8 cellular contexts compared by ENCODE assay signal in the genomic region with DNA sequence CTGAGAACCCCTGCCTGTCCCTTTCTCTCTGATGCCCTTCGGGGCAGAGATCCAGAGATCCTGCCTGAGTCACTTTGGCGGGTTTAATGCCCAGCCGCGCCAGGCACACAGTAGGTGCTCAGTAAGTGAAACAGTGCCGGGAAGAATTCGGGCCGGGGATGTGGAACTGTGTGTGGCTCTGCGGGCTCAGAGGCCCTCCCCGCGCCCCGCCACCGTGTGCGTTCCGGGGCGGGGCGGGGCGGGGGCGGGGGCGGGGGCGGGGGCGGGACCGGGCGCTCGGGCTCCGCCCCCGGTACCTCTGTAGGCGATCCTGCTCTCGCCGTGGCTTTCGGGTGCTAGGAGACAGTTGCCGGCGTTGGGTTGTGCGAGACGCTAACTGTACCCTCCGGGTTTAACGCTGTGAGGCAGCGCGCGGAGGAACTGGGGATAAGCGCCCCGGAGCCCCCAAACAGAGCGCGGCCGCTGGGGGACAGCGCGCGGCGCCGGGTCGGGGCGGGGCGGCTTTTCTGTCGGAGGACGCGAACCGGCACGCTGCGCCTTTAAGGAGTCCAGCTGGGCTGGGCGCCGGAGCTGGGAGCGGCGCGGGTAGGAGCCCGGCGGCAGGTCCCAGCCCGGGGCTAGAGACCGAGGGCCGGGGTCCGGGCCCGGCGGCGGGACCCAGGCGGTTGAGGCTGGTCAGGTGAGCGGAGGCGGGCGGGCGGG. TPM values are rescaled to one million over a fixed set of nuclear protein-coding genes. Genes with fewer than 3 reads are reported as not detected.
DNase-seq lines count a peak whose midpoint lies in the region; ATAC-seq, FAIRE-seq and TF ChIP-seq lines count a peak whose summit lies in the region.

A gene with protein sequence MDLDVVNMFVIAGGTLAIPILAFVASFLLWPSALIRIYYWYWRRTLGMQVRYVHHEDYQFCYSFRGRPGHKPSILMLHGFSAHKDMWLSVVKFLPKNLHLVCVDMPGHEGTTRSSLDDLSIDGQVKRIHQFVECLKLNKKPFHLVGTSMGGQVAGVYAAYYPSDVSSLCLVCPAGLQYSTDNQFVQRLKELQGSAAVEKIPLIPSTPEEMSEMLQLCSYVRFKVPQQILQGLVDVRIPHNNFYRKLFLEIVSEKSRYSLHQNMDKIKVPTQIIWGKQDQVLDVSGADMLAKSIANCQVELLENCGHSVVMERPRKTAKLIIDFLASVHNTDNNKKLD (plus strand): TSS at position 555 of the 702 bp plus-strand sequence. CDS start 18,795 bp downstream, outside the sequence.

- peak within 1 kb of the TSS; percentile 34 to 56 (median 43); a peak in 5 of 7 replicates for H3K9ac ChIP-seq in H1 (replicated peaks in 1 of 4; ENCODE audit: extremely low read depth in 1 of 4, low read depth in 3 of 4, low read length in 3 of 4)

- WGBS in H1 (ENCODE audit: extremely low coverage in 1 of 2, insufficient coverage in 1 of 2, insufficient read length in 1 of 2, insufficient replicate concordance in 2 of 2, low coverage in 1 of 2, low lambda C conversion rate in 2 of 2, missing lambda C conversion rate in 1 of 2), 2 experiments: 3% methylated on average over 39 of the region's 77 CpGs; no CpG with 5 or more reads in 1 of the 2 experiments
- 1% methylated on average over 58 to 70 of the region's 77 CpGs for WGBS in mesodermal cell (ENCODE audit: insufficient coverage in 2 of 2), 2 experiments

- no peak within 1 kb of the TSS for H4K5ac ChIP-seq in H1 (ENCODE audit: insufficient read length, low read depth, low read length)

- DNase-seq in AG08395 (ENCODE audit: low spot score): peak; percentile 88
- peak; percentile 66 for DNase-seq in NCI-H748 (lab: John Stamatoyannopoulos, UW; ENCODE audit: unreplicated experiment)
- peak; percentile 40 to 61 for DNase-seq in activated CD8-positive, alpha-beta memory T cell treated with anti-CD3 and anti-CD28 coated beads for 4 hours (ENCODE audit: low read depth in 2 of 2)
- DNase-seq in H1 (ENCODE audit: low read depth in 1 of 2, low spot score in 2 of 2): peak in 1 of 2 experiments; percentile 94
- peak; percentile 65 to 68 for DNase-seq in stimulated activated CD8-positive, alpha-beta memory T cell treated with anti-CD3 and anti-CD28 coated beads, Interleukin-15, amount 100 ng/mL, for 48 hours (ENCODE audit: low read depth in 2 of 2)

- H3K27ac ChIP-seq in H1 (ENCODE audit: low read depth, low read length): no peak within 1 kb of the TSS
- H3K27ac ChIP-seq in mesodermal cell (ENCODE audit: low read depth, low read length, severe bottlenecking): no peak within 1 kb of the TSS

- H3K36me3 ChIP-seq in H1 (ENCODE audit: control insufficient read depth in 2 of 4, insufficient read depth in 4 of 4, low read length in 3 of 4) (no peaks in the 10 kb centered on the region), mesodermal cell (ENCODE audit: control insufficient read depth, insufficient read depth, low read length) (no peaks in the 10 kb centered on the region)

- peaks cover 0 to 2% of the 10 kb centered on the region in 2 experiments for H4K20me1 ChIP-seq in H1 (replicated peaks in 1 of 2; ENCODE audit: control insufficient read depth in 1 of 2, insufficient read depth in 2 of 2, low read length in 2 of 2)

- POLR2A ChIA-PET in H1 (lab: Charles Lee; ENCODE audit: partially characterized antibody): interaction anchor here (0.9 to 1.4 kb wide), 3 partner anchors 18 to 71 kb away, joined by 3 to 6 read pairs (median 4); a partner anchor contains a TSS

- no peak within 1 kb of the TSS for H2AK5ac ChIP-seq in H1 (ENCODE audit: low read depth, low read length)

- H3K56ac ChIP-seq in H1 (replicated peaks; ENCODE audit: insufficient read length, low read depth, low read length): no peak within 1 kb of the TSS

- TF ChIP-seq POLR2A in H1 (IDR thresholded peaks at IDR 0.05; ENCODE audit: control extremely low read depth in 1 of 2, low read depth in 2 of 2, low read length in 2 of 2): no peak

- H3K4me3 ChIP-seq in H1 (ENCODE audit: extremely low read depth in 1 of 4, insufficient read depth in 2 of 4, low read depth in 3 of 4, low read length in 4 of 4): peak within 1 kb of the TSS; percentile 75 to 90 (median 87)
- H3K4me3 ChIP-seq in mesodermal cell (ENCODE audit: extremely low read depth, insufficient read depth, low read length, poor library complexity, severe bottlenecking): peak within 1 kb of the TSS; percentile 80

- H4K91ac ChIP-seq in H1 (replicated peaks; ENCODE audit: insufficient read length, low read length): no peak within 1 kb of the TSS

- peak within 1 kb of the TSS; percentile 72; the same call in 1 of the 2 replicates for H2BK15ac ChIP-seq in H1 (ENCODE audit: low read length)

- CTCF ChIA-PET in H1 (lab: Charles Lee; ENCODE audit: partially characterized antibody): interaction anchor here (0.7 to 3.3 kb wide), 8 partner anchors 19 to 69 kb away, joined by 3 to 11 read pairs (median 4); a partner anchor contains a TSS

- no peak for FAIRE-seq in H1 (lab: Jason Lieb, UNC)

- H3K79me2 ChIP-seq in H1 (ENCODE audit: control insufficient read depth in 1 of 2, insufficient read depth in 2 of 2, low read length in 2 of 2): no peaks in the 10 kb centered on the region

- H2BK12ac ChIP-seq in H1 (ENCODE audit: low read depth, low read length): peak within 1 kb of the TSS; percentile 60; the same call in 1 of the 2 replicates

- peak; percentile 2 to 48 (median 26) for TF ChIP-seq CTCF in H1 (IDR thresholded peaks at IDR 0.05; ENCODE audit: control extremely low read depth in 1 of 3, insufficient read depth in 1 of 3, low read depth in 1 of 3, low read length in 3 of 3)

- no peak within 1 kb of the TSS for H2BK5ac ChIP-seq in H1 (ENCODE audit: low read depth, low read length)

- H3K18ac ChIP-seq in H1 (ENCODE audit: extremely low read depth, low read length): peak within 1 kb of the TSS; percentile 83

- H2AFZ ChIP-seq in H1 (ENCODE audit: low read length): peak within 1 kb of the TSS; percentile 93

- TF ChIP-seq EP300 in H1 (IDR thresholded peaks at IDR 0.05; ENCODE audit: borderline replicate concordance in 1 of 2, low read depth in 2 of 2, low read length in 2 of 2): no peak

- H4K8ac ChIP-seq in H1 (ENCODE audit: extremely low read depth, insufficient read depth, low read length): peak within 1 kb of the TSS; percentile 43; the same call in 1 of the 2 replicates

- H2BK120ac ChIP-seq in H1 (replicated peaks; ENCODE audit: low read depth, low read length): no peak within 1 kb of the TSS

- TF ChIP-seq RAD21 in H1 (IDR thresholded peaks at IDR 0.05 in 1 of 2, conservative IDR thresholded peaks at IDR 0.05 in 1 of 2; ENCODE audit: low read depth in 2 of 2, low read length in 2 of 2): peak; percentile 52 to 63; a peak in 3 of 4 replicates

- H3K79me1 ChIP-seq in H1 (ENCODE audit: low read depth, low read length): no peaks in the 10 kb centered on the region

- H3K4me1 ChIP-seq in H1 (replicated peaks in 1 of 4; ENCODE audit: control insufficient read depth in 3 of 4, insufficient read depth in 4 of 4, low read length in 3 of 4) (peaks cover 0 to 6% (median 3%) of the 10 kb centered on the region in 4 experiments; a peak in 5 of 7 replicates), mesodermal cell (ENCODE audit: control insufficient read depth, insufficient read depth, low read length, poor library complexity, severe bottlenecking) (no peaks in the 10 kb centered on the region)

- H3K23me2 ChIP-seq in H1 (ENCODE audit: low read depth, low read length): peaks cover 10% of the 10 kb centered on the region; the same call in 1 of the 2 replicates

- H3K4ac ChIP-seq in H1 (replicated peaks; ENCODE audit: insufficient read length, low read depth, low read length): peak within 1 kb of the TSS; percentile 72

- H3K9me3 ChIP-seq in H1 (ENCODE audit: insufficient read depth in 2 of 2, low read depth in 1 of 2, low read length in 1 of 2) (no peaks in the 10 kb centered on the region), mesodermal cell (ENCODE audit: control insufficient read depth, low read length) (no peaks in the 10 kb centered on the region)

- H3K23ac ChIP-seq in H1 (ENCODE audit: insufficient read length): no peak within 1 kb of the TSS

- H3K14ac ChIP-seq in H1 (ENCODE audit: insufficient read length): no peak within 1 kb of the TSS

- H3K27me3 ChIP-seq in H1 (replicated peaks in 1 of 4; ENCODE audit: control insufficient read depth in 3 of 4, extremely low read depth in 1 of 4, insufficient read depth in 3 of 4, low read length in 3 of 4): peaks cover 9 to 31% (median 30%) of the 10 kb centered on the region in 4 experiments

- no peak within 1 kb of the TSS for H2BK20ac ChIP-seq in H1 (ENCODE audit: low read length)

- H3K4me2 ChIP-seq in H1 (ENCODE audit: insufficient read depth in 1 of 2, low read depth in 2 of 2, low read length in 2 of 2): peak within 1 kb of the TSS; percentile 93 to 99

- ATAC-seq in GM18858 (IDR thresholded peaks at IDR 0.05; ENCODE audit: unreplicated experiment) (peak; percentile 43), HG03064 (IDR thresholded peaks at IDR 0.05; ENCODE audit: low read depth, unreplicated experiment) (peak; percentile 63)

TF ChIP-seq in H1, 55 proteins besides CTCF, POLR2A, EP300 and RAD21 (continues in another document):
- TF ChIP-seq SP4 (IDR thresholded peaks at IDR 0.05; ENCODE audit: low read length): peak; percentile 58; the same call in 1 of the 2 replicates
- TF ChIP-seq RNF2 (IDR thresholded peaks at IDR 0.05; ENCODE audit: borderline replicate concordance, low read depth, low read length, missing control alignments, poor library complexity, severe bottlenecking): no peak
- TF ChIP-seq JUND (IDR thresholded peaks at IDR 0.05; ENCODE audit: low read length): peak; percentile 6; the same call in 1 of the 2 replicates
- TF ChIP-seq PHF8 (conservative IDR thresholded peaks at IDR 0.05; ENCODE audit: low read depth, low read length): peak; percentile 31; the same call in 1 of the 2 replicates
- no peak for TF ChIP-seq TCF12 (IDR thresholded peaks at IDR 0.05; ENCODE audit: low read depth, low read length)
- peak; percentile 46; the same call in 1 of the 2 replicates for TF ChIP-seq TBP (IDR thresholded peaks at IDR 0.05; ENCODE audit: low read depth, low read length)
- TF ChIP-seq SIN3A (conservative IDR thresholded peaks at IDR 0.05 in 1 of 2, IDR thresholded peaks at IDR 0.05 in 1 of 2; ENCODE audit: low read depth in 1 of 2, low read length in 2 of 2): peak; percentile 14 to 76; a peak in 2 of 4 replicates
- peak; percentile 76 for TF ChIP-seq SAP30 (IDR thresholded peaks at IDR 0.05; ENCODE audit: insufficient read depth, insufficient replicate concordance, low read length)

RNA-seq across cellular contexts. Expression of the gene that starts here (rescaled TPM):
- 5.9 and 6.3 TPM in 2 replicates for total RNA-seq in H1 (2021; fragmentation: NEBNext Ultra II Directional; extraction: Animal tissue kit (Norgen Biotek cat#: 25700))
- 6.6 and 9.6 TPM in 2 replicates for polyA plus RNA-seq in H1 (2011; rRNA removed)
- 8.3 TPM for polyA plus RNA-seq in H1 (2011; cell fraction: cytosol; rRNA removed)
- polyA plus RNA-seq in H1 (2011; cell fraction: nucleus; rRNA removed): 8.9 TPM
- 3.7 to 5.0 TPM (median 4.9 TPM) in 4 replicates for polyA plus RNA-seq in H1 (2012, experiment 1 of 2)
- 5.3 TPM for polyA plus RNA-seq in H1 (2012, experiment 2 of 2)
- polyA plus RNA-seq in H1 (2013, experiment 1 of 2): 4.9 TPM
- 7.0 TPM for polyA plus RNA-seq in H1 (2013, experiment 2 of 2)
- 14.2 and 17.0 TPM in 2 replicates for polyA minus RNA-seq in H1 (2011; rRNA and poly(A)+ RNA removed)
- 6.9 TPM for polyA minus RNA-seq in H1 (2011; cell fraction: cytosol; rRNA and poly(A)+ RNA removed)
- polyA minus RNA-seq in H1 (2011; cell fraction: nucleus; rRNA and poly(A)+ RNA removed): 9.9 TPM
- polyA plus RNA-seq in mesodermal cell (2013, experiment 1 of 2): 4.6 TPM
- polyA plus RNA-seq in mesodermal cell (2013, experiment 2 of 2): 5.9 TPM
